In the genomic region with DNA sequence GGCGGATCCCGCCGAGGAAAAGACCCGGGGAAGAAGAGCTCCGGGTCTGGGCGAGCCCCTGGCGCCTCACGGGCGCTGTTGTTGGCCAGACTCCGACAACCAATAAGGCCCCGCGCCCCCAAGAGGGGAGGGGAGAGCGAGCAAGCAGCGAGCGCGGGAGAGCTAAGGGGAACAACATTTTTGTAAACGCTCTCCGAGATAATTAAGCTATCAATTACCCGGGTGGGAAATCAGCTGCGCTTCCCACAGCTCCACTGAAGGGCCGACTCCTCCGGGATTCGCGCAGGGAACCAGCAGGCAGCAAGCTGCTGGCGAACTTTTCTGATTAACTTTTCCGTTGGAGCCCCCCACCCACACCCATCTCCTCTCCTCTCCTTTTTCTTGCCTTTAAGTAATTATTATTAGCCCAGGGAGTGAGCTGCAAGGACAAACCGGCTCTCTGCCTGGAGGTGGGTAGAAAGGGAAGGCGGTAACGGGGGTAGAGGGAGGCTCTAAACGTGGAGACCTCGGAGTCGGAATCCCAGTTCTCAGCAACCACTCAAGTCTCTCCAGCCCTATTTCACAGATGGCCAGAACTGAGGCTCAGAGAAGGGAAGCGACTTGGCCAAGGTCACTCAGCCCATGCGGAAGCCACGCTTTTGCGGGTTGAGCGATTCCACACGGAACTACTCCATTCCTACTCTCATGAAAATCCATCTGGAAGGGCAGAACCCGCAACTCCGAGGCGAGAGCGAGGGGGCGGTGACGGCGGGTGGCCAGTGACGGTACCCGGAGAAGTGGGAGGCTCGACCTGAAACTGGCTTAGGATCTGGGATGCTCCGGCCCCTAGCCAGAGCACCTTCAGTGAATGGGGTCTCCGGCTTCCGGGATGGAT, we compare ENCODE assay signal across 9 cellular contexts. TPM values are rescaled to one million over a fixed set of nuclear protein-coding genes. Genes with fewer than 3 reads are reported as not detected.
DNase-seq lines count a peak whose midpoint lies in the region; ATAC-seq and TF ChIP-seq lines count a peak whose summit lies in the region.
"Had no signal": no experiment of that assay in that cellular context is flagged by ENCODE, and none has a peak within 500 bp of the region (broad histone marks: within the 10 kb centered on the region; RNA-seq: fewer than 3 reads in every experiment).

No MANE protein-coding gene starts in this region.

- H3K27ac ChIP-seq in WERI-Rb-1 (peak overlapping the region; percentile 63), tibial nerve (peak overlapping the region in 1 of 4 donors; percentile 64)

- peak overlapping the region; percentile 93 for H3K4me3 ChIP-seq in WERI-Rb-1 (ENCODE audit: low read depth, low read length)
- peak overlapping the region; percentile 32 to 53 (median 43) for H3K4me3 ChIP-seq in tibial nerve
- no peak overlapping the region for H3K4me3 ChIP-seq in MG63

- no peaks in the 10 kb centered on the region for H3K27me3 ChIP-seq in WERI-Rb-1 (ENCODE audit: insufficient read depth, low read depth, severe bottlenecking)
- H3K27me3 ChIP-seq in tibial nerve, result peaks cover 0 to 55% of the 10 kb centered on the region in 2 donors
- peaks cover 58% of the 10 kb centered on the region for H3K27me3 ChIP-seq in MG63

- CTCF ChIA-PET in activated CD4-positive, alpha-beta T cell treated with anti-CD3 and anti-CD28 coated beads for 36 hours (lab: Charles Lee), result no interaction called here
- CTCF ChIA-PET in activated CD8-positive, alpha-beta T cell treated with anti-CD3 and anti-CD28 coated beads for 36 hours (lab: Charles Lee), result no interaction called here

- peaks cover 23% of the 10 kb centered on the region for H3K27me3 Mint-ChIP-seq in activated CD4-positive, alpha-beta T cell treated with anti-CD3 and anti-CD28 coated beads for 36 hours
- H3K27me3 Mint-ChIP-seq in activated CD8-positive, alpha-beta T cell treated with anti-CD3 and anti-CD28 coated beads for 36 hours, result peaks cover 33% of the 10 kb centered on the region

- TF ChIP-seq CTCF in WERI-Rb-1 (IDR thresholded peaks at IDR 0.05; ENCODE audit: low read depth, low read length), result peak; percentile 36
- no peak for TF ChIP-seq CTCF in tibial nerve (IDR thresholded peaks at IDR 0.05)
- no peak for TF ChIP-seq CTCF in activated CD8-positive, alpha-beta T cell treated with anti-CD3 and anti-CD28 coated beads for 36 hours (IDR thresholded peaks at IDR 0.05)

- no peak overlapping the region for H3K4me3 Mint-ChIP-seq in activated CD4-positive, alpha-beta T cell treated with anti-CD3 and anti-CD28 coated beads for 36 hours
- H3K4me3 Mint-ChIP-seq in activated CD8-positive, alpha-beta T cell treated with anti-CD3 and anti-CD28 coated beads for 36 hours, result no peak overlapping the region
- H3K4me3 Mint-ChIP-seq: activated T-cell treated with anti-CD3 and anti-CD28 coated beads, Interleukin-2, amount 50 U/mL, for 24 hours had no signal

- H3K27ac Mint-ChIP-seq in activated CD4-positive, alpha-beta T cell treated with anti-CD3 and anti-CD28 coated beads for 36 hours, result no peak overlapping the region
- H3K27ac Mint-ChIP-seq in activated CD8-positive, alpha-beta T cell treated with anti-CD3 and anti-CD28 coated beads for 36 hours, result no peak overlapping the region
- H3K27ac Mint-ChIP-seq: activated T-cell treated with anti-CD3 and anti-CD28 coated beads, Interleukin-2, amount 50 U/mL, for 24 hours had no signal

- DNase-seq in activated CD4-positive, alpha-beta T cell treated with anti-CD3 and anti-CD28 coated beads for 36 hours, result peak; percentile 8
- no peak for DNase-seq in activated CD4-positive, alpha-beta T cell treated with anti-CD3 and anti-CD28 coated beads for 4 hours
- peak; percentile 83 for DNase-seq in WERI-Rb-1
- DNase-seq in left kidney (ENCODE audit: low read depth, low spot score), result peak; percentile 82
- DNase-seq in tibial nerve (ENCODE audit: low spot score in 2 of 2), result no peak
- no peak for DNase-seq in activated CD8-positive, alpha-beta T cell treated with anti-CD3 and anti-CD28 coated beads for 36 hours
- DNase-seq in MG63, result no peak

- POLR2A ChIA-PET in activated CD4-positive, alpha-beta T cell treated with anti-CD3 and anti-CD28 coated beads for 36 hours (lab: Charles Lee), result no interaction called here
- POLR2A ChIA-PET in activated CD8-positive, alpha-beta T cell treated with anti-CD3 and anti-CD28 coated beads for 36 hours (lab: Charles Lee), result interaction anchor here (0.9 kb wide), 1 partner anchor 9 kb away, joined by 3 read pairs; no protein-coding TSS in a partner anchor

- no peaks in the 10 kb centered on the region for H3K9me3 ChIP-seq in WERI-Rb-1 (ENCODE audit: severe bottlenecking)
- no peaks in the 10 kb centered on the region for H3K9me3 ChIP-seq in tibial nerve
- no peaks in the 10 kb centered on the region for H3K9me3 ChIP-seq in MG63

- 1% methylated on average over 48 to 49 of the region's 51 CpGs for WGBS in tibial nerve, 2 donors

- intact Hi-C loops in activated CD4-positive, alpha-beta T cell treated with anti-CD3 and anti-CD28 coated beads for 36 hours (cut with DNase I, micrococcal nuclease), result no loop called here
- intact Hi-C loops in activated CD8-positive, alpha-beta T cell treated with anti-CD3 and anti-CD28 coated beads for 36 hours (cut with micrococcal nuclease), result no loop called here

- H3K36me3 ChIP-seq in WERI-Rb-1, result peaks cover 26% of the 10 kb centered on the region
- H3K36me3 ChIP-seq in tibial nerve, result no peaks in the 10 kb centered on the region
- H3K36me3 ChIP-seq in MG63, result no peaks in the 10 kb centered on the region

- TF ChIP-seq EP300 in tibial nerve (IDR thresholded peaks at IDR 0.05), result no peak

- TF ChIP-seq POLR2A in tibial nerve (IDR thresholded peaks at IDR 0.05), result no peak

- no peaks in the 10 kb centered on the region for H3K9me3 Mint-ChIP-seq in activated CD4-positive, alpha-beta T cell treated with anti-CD3 and anti-CD28 coated beads for 36 hours (ENCODE audit: low read depth)
- no peaks in the 10 kb centered on the region for H3K9me3 Mint-ChIP-seq in activated CD8-positive, alpha-beta T cell treated with anti-CD3 and anti-CD28 coated beads for 36 hours
- H3K9me3 Mint-ChIP-seq: activated T-cell treated with anti-CD3 and anti-CD28 coated beads, Interleukin-2, amount 50 U/mL, for 24 hours had no signal

- H3K4me1 Mint-ChIP-seq in activated CD4-positive, alpha-beta T cell treated with anti-CD3 and anti-CD28 coated beads for 36 hours, result no peaks in the 10 kb centered on the region
- no peaks in the 10 kb centered on the region for H3K4me1 Mint-ChIP-seq in activated CD8-positive, alpha-beta T cell treated with anti-CD3 and anti-CD28 coated beads for 36 hours (ENCODE audit: low read depth)

- no peak for ATAC-seq in activated CD4-positive, alpha-beta T cell treated with anti-CD3 and anti-CD28 coated beads for 36 hours
- no peak for ATAC-seq in activated CD8-positive, alpha-beta T cell treated with anti-CD3 and anti-CD28 coated beads for 36 hours
- ATAC-seq in GM21619 (IDR thresholded peaks at IDR 0.05; ENCODE audit: unreplicated experiment), result no peak

- peaks cover 0 to 42% (median 9%) of the 10 kb centered on the region in 4 donors for H3K4me1 ChIP-seq in tibial nerve

- H3K36me3 Mint-ChIP-seq in activated CD4-positive, alpha-beta T cell treated with anti-CD3 and anti-CD28 coated beads for 36 hours (ENCODE audit: low read depth), result no peaks in the 10 kb centered on the region
- H3K36me3 Mint-ChIP-seq in activated CD8-positive, alpha-beta T cell treated with anti-CD3 and anti-CD28 coated beads for 36 hours (ENCODE audit: low read depth), result no peaks in the 10 kb centered on the region

RNA-seq across cellular contexts. Expression of gene ASTN2, which starts 1.3 kb away (rescaled TPM):
- total RNA-seq in activated CD4-positive, alpha-beta T cell treated with anti-CD3 and anti-CD28 coated beads for 36 hours, result 1 to 10 TPM; 3.0 to 4.2 TPM
- 10 to 100 TPM in 3 of 4 donors, 1 to 10 TPM in 1; 9.0 to 14.9 (median 12.3) TPM for total RNA-seq in tibial nerve
- total RNA-seq in activated CD8-positive, alpha-beta T cell treated with anti-CD3 and anti-CD28 coated beads for 36 hours, result 1 to 10 TPM; 5.2 to 5.7 TPM
- 1.1 and 8.0 TPM in 2 replicates for total RNA-seq in MG63 (2014; rRNA removed; shearing (Covaris generic); ENCODE audit: low replicate concordance)

Comparison
In these comparisons a context has a peak if more than half of its experiments do, and no peak if none do; other contexts are left out.
1. DNase-seq: peak in activated CD4-positive, alpha-beta T cell treated with anti-CD3 and anti-CD28 coated beads for 36 hours (single experiment), WERI-Rb-1 (single experiment) and left kidney (single experiment); none in activated CD4-positive, alpha-beta T cell treated with anti-CD3 and anti-CD28 coated beads for 4 hours (0 of 2), tibial nerve (0 of 2), activated CD8-positive, alpha-beta T cell treated with anti-CD3 and anti-CD28 coated beads for 36 hours (single experiment) and MG63 (single experiment).